In genomic region chr6:136289579-136290405, GRCh38 we compare ENCODE assay signal across 1 cellular context.
TF ChIP-seq lines count a peak whose summit lies in the region.

Gene BCLAF1, minus strand, starts transcription at chr6:136289846. Its CDS starts 9,980 bp downstream, at chr6:136279866.

TF ChIP-seq in GM12878, 131 proteins besides CTCF, POLR2A, EP300 and RAD21 (continued from another document and continues in another):
- TF ChIP-seq BCLAF1 (IDR thresholded peaks at IDR 0.05) = no peak
- no peak for TF ChIP-seq WRNIP1 (IDR thresholded peaks at IDR 0.05; ENCODE audit: borderline replicate concordance, low read depth, low read length)
- TF ChIP-seq ATF3 (IDR thresholded peaks at IDR 0.05; ENCODE audit: borderline replicate concordance, extremely low read depth, low read depth, low read length) = no peak
- TF ChIP-seq GABPA (IDR thresholded peaks at IDR 0.05; ENCODE audit: low read depth) = peak; percentile 82
- TF ChIP-seq MTA3 (IDR thresholded peaks at IDR 0.05; ENCODE audit: borderline replicate concordance, low read length) = no peak
- no peak for TF ChIP-seq STAT3 (IDR thresholded peaks at IDR 0.05; ENCODE audit: low read depth, low read length)
- TF ChIP-seq SIN3A (IDR thresholded peaks at IDR 0.05; ENCODE audit: low read depth, low read length) = no peak
- TF ChIP-seq POU2F2 (IDR thresholded peaks at IDR 0.05; ENCODE audit: borderline replicate concordance, low read depth, low read length) = peak; percentile 65; the same call in 1 of the 3 replicates
- TF ChIP-seq PKNOX1 (IDR thresholded peaks at IDR 0.05) = no peak; the same call in 1 of the 2 replicates
- no peak for TF ChIP-seq ZNF592 (IDR thresholded peaks at IDR 0.05)
- no peak; a peak in 1 of 4 replicates for TF ChIP-seq CEBPB (IDR thresholded peaks at IDR 0.05; ENCODE audit: borderline replicate concordance in 1 of 2, low read depth in 2 of 2, low read length in 2 of 2)
- no peak for TF ChIP-seq SUZ12 (IDR thresholded peaks at IDR 0.05; ENCODE audit: unreplicated experiment)
- TF ChIP-seq LARP7 (IDR thresholded peaks at IDR 0.05) = peak; percentile 73
- TF ChIP-seq BACH1 (IDR thresholded peaks at IDR 0.05; ENCODE audit: borderline replicate concordance) = peak; percentile 62
- TF ChIP-seq PAX8 (IDR thresholded peaks at IDR 0.05) = peak; percentile 88
- peak; percentile 93 for TF ChIP-seq CHD1 (IDR thresholded peaks at IDR 0.05; ENCODE audit: low read depth, low read length)
- TF ChIP-seq POLR2AphosphoS5 (IDR thresholded peaks at IDR 0.05; ENCODE audit: low read length) = peak; percentile 99
- TF ChIP-seq EGR1 (IDR thresholded peaks at IDR 0.05; ENCODE audit: borderline replicate concordance in 1 of 2, low read depth in 2 of 2, low read length in 2 of 2) = no peak; a peak in 1 of 3 replicates
- TF ChIP-seq POLR2AphosphoS2 (IDR thresholded peaks at IDR 0.05; ENCODE audit: low read depth, low read length) = peak; percentile 89
- peak; percentile 99 for TF ChIP-seq CHD2 (IDR thresholded peaks at IDR 0.05; ENCODE audit: borderline replicate concordance, low read depth, low read length)
- no peak for TF ChIP-seq STAT1 (conservative IDR thresholded peaks at IDR 0.05)
- no peak for TF ChIP-seq BMI1 (IDR thresholded peaks at IDR 0.05; ENCODE audit: borderline replicate concordance)
- TF ChIP-seq ZNF384 (IDR thresholded peaks at IDR 0.05; ENCODE audit: borderline replicate concordance, low read depth, low read length) = no peak
- TF ChIP-seq YY1 (IDR thresholded peaks at IDR 0.05; ENCODE audit: low read depth, low read length) = peak; percentile 95
- TF ChIP-seq USF1 (IDR thresholded peaks at IDR 0.05; ENCODE audit: borderline replicate concordance, extremely low read length, insufficient read depth, low read depth, low read length) = no peak
- no peak for TF ChIP-seq MTA2 (IDR thresholded peaks at IDR 0.05; ENCODE audit: low read depth)
- no peak; the same call in 1 of the 2 replicates for TF ChIP-seq FOXK2 (IDR thresholded peaks at IDR 0.05)
- no peak for TF ChIP-seq MYB (IDR thresholded peaks at IDR 0.05; ENCODE audit: borderline replicate concordance, low read depth, low read length)
- no peak for TF ChIP-seq HDAC2 (IDR thresholded peaks at IDR 0.05)
- TF ChIP-seq ELK1 (IDR thresholded peaks at IDR 0.05; ENCODE audit: low read depth, low read length) = no peak; the same call in 1 of the 2 replicates
- TF ChIP-seq EZH2 (IDR thresholded peaks at IDR 0.05; ENCODE audit: borderline replicate concordance, control insufficient read depth, low read depth, low read length) = no peak
- no peak for TF ChIP-seq TARDBP (IDR thresholded peaks at IDR 0.05; ENCODE audit: borderline replicate concordance)
- no peak for TF ChIP-seq CEBPZ (IDR thresholded peaks at IDR 0.05; ENCODE audit: low read depth, low read length)
- no peak for TF ChIP-seq NR2C2 (IDR thresholded peaks at IDR 0.05; ENCODE audit: borderline replicate concordance, control insufficient read depth, insufficient read length, low read depth)
- no peak for TF ChIP-seq E2F8 (IDR thresholded peaks at IDR 0.05; ENCODE audit: low read depth, partially characterized antibody)
- TF ChIP-seq SIX5 (IDR thresholded peaks at IDR 0.05; ENCODE audit: low read depth, low read length, severe bottlenecking) = no peak
- TF ChIP-seq TBL1XR1 (IDR thresholded peaks at IDR 0.05; ENCODE audit: low read depth, low read length) = peak; percentile 45; the same call in 1 of the 2 replicates
- TF ChIP-seq HDGF (IDR thresholded peaks at IDR 0.05) = peak; percentile 89
- TF ChIP-seq PAX5 (IDR thresholded peaks at IDR 0.05; ENCODE audit: borderline replicate concordance, low read depth, low read length) = peak; percentile 38; the same call in 1 of the 2 replicates
- peak; percentile 17; the same call in 1 of the 2 replicates for TF ChIP-seq MLLT1 (IDR thresholded peaks at IDR 0.05)
- peak; percentile 58; the same call in 1 of the 2 replicates for TF ChIP-seq TCF3 (IDR thresholded peaks at IDR 0.05; ENCODE audit: borderline replicate concordance, insufficient read depth, low read depth, low read length)
- TF ChIP-seq YBX1 (IDR thresholded peaks at IDR 0.05) = no peak
- no peak for TF ChIP-seq RAD51 (IDR thresholded peaks at IDR 0.05)
- TF ChIP-seq CBX3 (IDR thresholded peaks at IDR 0.05; ENCODE audit: borderline replicate concordance, low read depth) = no peak
- no peak for TF ChIP-seq NFYA (IDR thresholded peaks at IDR 0.05; ENCODE audit: borderline replicate concordance, low read depth, low read length)
- no peak for TF ChIP-seq TCF7 (IDR thresholded peaks at IDR 0.05; ENCODE audit: borderline replicate concordance)
